In genomic region chr19:46861691-46862503, GRCh38 we compare ENCODE assay signal across 8 cellular contexts. TPM values are rescaled to one million over a fixed set of nuclear protein-coding genes. Genes with fewer than 3 reads are reported as not detected.
DNase-seq lines count a peak whose midpoint lies in the region; ATAC-seq, FAIRE-seq and TF ChIP-seq lines count a peak whose summit lies in the region.

No MANE protein-coding gene starts in this region.

- no peaks in the 10 kb centered on the region for H3K27me3 ChIP-seq in HUES48 (ENCODE audit: control insufficient read depth, insufficient read depth, low read length)
- H3K27me3 ChIP-seq in astrocyte (ENCODE audit: insufficient read depth, low read length) = no peaks in the 10 kb centered on the region
- no peaks in the 10 kb centered on the region for H3K27me3 ChIP-seq in right lobe of liver
- no peaks in the 10 kb centered on the region for H3K27me3 ChIP-seq in aorta (ENCODE audit: control insufficient read depth in 1 of 2, insufficient read depth in 2 of 2, low read length in 1 of 2)

- peaks cover 55% of the 10 kb centered on the region for H4K20me1 ChIP-seq in astrocyte (ENCODE audit: insufficient read depth, low read length)

- peak overlapping the region; percentile 91 for H3K4me3 ChIP-seq in HUES48 (ENCODE audit: low read depth, low read length)
- H3K4me3 ChIP-seq in astrocyte (ENCODE audit: insufficient read depth, low read depth, low read length) = peak overlapping the region; percentile 73
- peak overlapping the region; percentile 69 to 95 (median 85) for H3K4me3 ChIP-seq in right lobe of liver
- H3K4me3 ChIP-seq in aorta (ENCODE audit: low read length in 2 of 2) = peak overlapping the region; percentile 95 to 97

- ATAC-seq in right lobe of liver = no peak
- ATAC-seq in aorta (ENCODE audit: low FRiP score) = no peak
- no peak for ATAC-seq in stimulated activated memory B cell treated with anti-CD40 and anti-IgM and Interleukin-4, amounts not matched to agents 10 μg/mL and 1 μg/mL and 100 μg/mL, for 72 hours

- H3K27ac ChIP-seq in HUES48 (ENCODE audit: low read depth, low read length) (peak overlapping the region; percentile 99), astrocyte (ENCODE audit: low read depth, low read length) (peak overlapping the region; percentile 48), right lobe of liver (peak overlapping the region; percentile 95 to 99 (median 98)), aorta (ENCODE audit: low read depth in 1 of 2, low read length in 2 of 2) (peak overlapping the region; percentile 15 to 43)

- peak; percentile 47 for TF ChIP-seq POLR2A in right lobe of liver (IDR thresholded peaks at IDR 0.05)

- H3K27me3 Mint-ChIP-seq in Calu3 (ENCODE audit: unreplicated experiment) (no peaks in the 10 kb centered on the region), astrocyte (ENCODE audit: low read depth, unreplicated experiment) (no peaks in the 10 kb centered on the region)
- no peaks in the 10 kb centered on the region for H3K27me3 Mint-ChIP-seq in stimulated activated memory B cell treated with anti-CD40 and anti-IgM and Interleukin-4, amounts not matched to agents 10 μg/mL and 1 μg/mL and 100 μg/mL, for 72 hours

- H3K36me3 Mint-ChIP-seq in Calu3 (ENCODE audit: insufficient read depth, unreplicated experiment) (peaks cover 13% of the 10 kb centered on the region), astrocyte (ENCODE audit: low read depth, unreplicated experiment) (no peaks in the 10 kb centered on the region)
- H3K36me3 Mint-ChIP-seq in stimulated activated memory B cell treated with anti-CD40 and anti-IgM and Interleukin-4, amounts not matched to agents 10 μg/mL and 1 μg/mL and 100 μg/mL, for 72 hours = peaks cover 6% of the 10 kb centered on the region

- TF ChIP-seq CTCF in Calu3 (IDR thresholded peaks at IDR 0.05; ENCODE audit: unreplicated experiment) (no peak), astrocyte (IDR thresholded peaks at IDR 0.05; ENCODE audit: insufficient read depth, low read depth, low read length) (no peak), right lobe of liver (IDR thresholded peaks at IDR 0.05) (no peak)

- CTCF ChIA-PET in Calu3 (lab: Charles Lee) = interaction anchor here (0.5 to 1.2 kb wide), 4 partner anchors 29 to 393 kb away, joined by 3 to 8 read pairs (median 3); no protein-coding TSS in a partner anchor

- WGBS in right lobe of liver (ENCODE audit: insufficient coverage, low coverage, low lambda C conversion rate, missing lambda C conversion rate) = 1% methylated on average over 19 of the region's 19 CpGs
- WGBS in aorta, 2 donors = 0 to 1% methylated on average over 19 of the region's 19 CpGs

- intact Hi-C loops in Calu3 (cut with micrococcal nuclease; ENCODE audit: unreplicated experiment) = loop anchor here (5.0 kb wide), 3 partner anchors 40 to 115 kb away; no protein-coding TSS in a partner anchor
- intact Hi-C loops in right lobe of liver (cut with DNase I) = loop anchor here in 1 of 2 donors (5.0 kb wide), 1 partner anchor 130 kb away; no protein-coding TSS in a partner anchor
- intact Hi-C loops in aorta (cut with DNase I) = loop anchor here in 1 of 2 donors (5.0 kb wide), 1 partner anchor 65 kb away; no protein-coding TSS in a partner anchor

- H3K4me3 Mint-ChIP-seq in Calu3 (ENCODE audit: low read depth, unreplicated experiment) (no peak overlapping the region), astrocyte (ENCODE audit: unreplicated experiment) (no peak overlapping the region)
- H3K4me3 Mint-ChIP-seq in stimulated activated memory B cell treated with anti-CD40 and anti-IgM and Interleukin-4, amounts not matched to agents 10 μg/mL and 1 μg/mL and 100 μg/mL, for 72 hours = no peak overlapping the region

- H3K9me3 Mint-ChIP-seq in Calu3 (ENCODE audit: low read depth, unreplicated experiment) = no peaks in the 10 kb centered on the region
- no peaks in the 10 kb centered on the region for H3K9me3 Mint-ChIP-seq in astrocyte (ENCODE audit: unreplicated experiment)
- no peaks in the 10 kb centered on the region for H3K9me3 Mint-ChIP-seq in stimulated activated memory B cell treated with anti-CD40 and anti-IgM and Interleukin-4, amounts not matched to agents 10 μg/mL and 1 μg/mL and 100 μg/mL, for 72 hours

- DNase-seq in Calu3 = peak; percentile 28
- no peak for DNase-seq in astrocyte (ENCODE audit: low read depth)
- DNase-seq in right lobe of liver = peak in 2 of 3 donors; percentile 50 to 66
- no peak for DNase-seq in aorta
- DNase-seq in iPS-NIHi11 (ENCODE audit: low spot score) = no peak
- DNase-seq in AG08395 (ENCODE audit: low spot score) = no peak

- peaks cover 57% of the 10 kb centered on the region for H3K79me2 ChIP-seq in astrocyte (ENCODE audit: insufficient read depth, low read length)

- FAIRE-seq in astrocyte (lab: Jason Lieb, UNC) = no peak

- H3K4me1 Mint-ChIP-seq in Calu3 (ENCODE audit: low read depth, unreplicated experiment) (peaks cover 26% of the 10 kb centered on the region), astrocyte (ENCODE audit: low read depth, unreplicated experiment) (peaks cover 21% of the 10 kb centered on the region)
- H3K4me1 Mint-ChIP-seq in stimulated activated memory B cell treated with anti-CD40 and anti-IgM and Interleukin-4, amounts not matched to agents 10 μg/mL and 1 μg/mL and 100 μg/mL, for 72 hours = peaks cover 21% of the 10 kb centered on the region

- H3K9ac ChIP-seq in HUES48 (ENCODE audit: low read depth, low read length) (peak overlapping the region; percentile 53), astrocyte (ENCODE audit: low read length) (peak overlapping the region; percentile 84)

- H2AFZ ChIP-seq in astrocyte (ENCODE audit: low read depth, low read length) = no peak overlapping the region

- no peaks in the 10 kb centered on the region for H3K9me3 ChIP-seq in HUES48 (ENCODE audit: control insufficient read depth, insufficient read depth, low read length)
- H3K9me3 ChIP-seq in astrocyte (ENCODE audit: insufficient read depth, low read depth, low read length) = no peaks in the 10 kb centered on the region
- no peaks in the 10 kb centered on the region for H3K9me3 ChIP-seq in right lobe of liver
- no peaks in the 10 kb centered on the region for H3K9me3 ChIP-seq in aorta (ENCODE audit: control insufficient read depth, low read length)

- no TSS peak for BruUV-seq in Calu3 (replicated peaks; lab: Mats Ljungman, UMichigan)

- H3K4me2 ChIP-seq in astrocyte (ENCODE audit: low read length) = peak overlapping the region; percentile 96

- H3K27ac Mint-ChIP-seq in Calu3 (ENCODE audit: unreplicated experiment) (no peak overlapping the region), astrocyte (ENCODE audit: unreplicated experiment) (no peak overlapping the region)
- no peak overlapping the region for H3K27ac Mint-ChIP-seq in stimulated activated memory B cell treated with anti-CD40 and anti-IgM and Interleukin-4, amounts not matched to agents 10 μg/mL and 1 μg/mL and 100 μg/mL, for 72 hours

- H3K4me1 ChIP-seq in HUES48 (ENCODE audit: control insufficient read depth, insufficient read depth, low read length) = peaks cover 41% of the 10 kb centered on the region
- H3K4me1 ChIP-seq in astrocyte (ENCODE audit: insufficient read depth, low read length) = peaks cover 43% of the 10 kb centered on the region
- H3K4me1 ChIP-seq in right lobe of liver = peaks cover 0 to 46% (median 22%) of the 10 kb centered on the region in 4 donors
- peaks cover 5 to 10% of the 10 kb centered on the region in 2 donors for H3K4me1 ChIP-seq in aorta (ENCODE audit: control insufficient read depth in 1 of 2, insufficient read depth in 2 of 2, low read length in 2 of 2)

- H3K36me3 ChIP-seq in HUES48 (ENCODE audit: control insufficient read depth, insufficient read depth, low read length) = no peaks in the 10 kb centered on the region
- H3K36me3 ChIP-seq in astrocyte (ENCODE audit: insufficient read depth, low read length) = no peaks in the 10 kb centered on the region
- no peaks in the 10 kb centered on the region for H3K36me3 ChIP-seq in right lobe of liver
- no peaks in the 10 kb centered on the region for H3K36me3 ChIP-seq in aorta (ENCODE audit: control insufficient read depth in 1 of 2, insufficient read depth in 2 of 2, low read length in 1 of 2)

RNA-seq across cellular contexts. Expression of gene ARHGAP35, which starts 1.1 kb away (rescaled TPM):
- total RNA-seq in Calu3 (2022) = 84.8 and 87.8 TPM in 2 replicates
- total RNA-seq in astrocyte = 55.2 and 57.9 TPM in 2 replicates
- total RNA-seq in right lobe of liver = 10 to 100 TPM; 33.5 to 54.4 (median 47.8) TPM
- total RNA-seq in aorta = 10 to 100 TPM; 60.6 to 64.4 TPM
- polyA plus RNA-seq in aorta = 10 to 100 TPM; 11.0 to 15.7 TPM

RNA-seq across cellular contexts. Expression of gene AP2S1, which starts 11.3 kb away (rescaled TPM):
- total RNA-seq in Calu3 (2022) (180 and 184 TPM in 2 replicates), astrocyte (262 and 278 TPM in 2 replicates), right lobe of liver (10 to 100 TPM; 67.2 to 82.6 (median 73.6) TPM), aorta (100 to 1,000 TPM in 1 of 2 donors, 10 to 100 TPM in 1; 98.3 to 119 TPM)
- 100 to 1,000 TPM in 1 of 2 donors, 10 to 100 TPM in 1; 90.0 to 121 TPM for polyA plus RNA-seq in aorta

Comparison
In these comparisons a context has a peak if more than half of its experiments do, and no peak if none do; other contexts are left out.
1. DNase-seq: peak in Calu3 (single experiment) and right lobe of liver (2 of 3); none in astrocyte (single experiment), aorta (0 of 2), iPS-NIHi11 (single experiment) and AG08395 (single experiment).
2. H3K27ac ChIP-seq: peak in every context shown above with its lines; median percentile 99 in HUES48; 98 in right lobe of liver; 48 in astrocyte; 29 in aorta.
3. Peak in every context shown above with its lines, with median percentiles within 50 percentile points of each other: H3K4me3 ChIP-seq.